In the genomic region with DNA sequence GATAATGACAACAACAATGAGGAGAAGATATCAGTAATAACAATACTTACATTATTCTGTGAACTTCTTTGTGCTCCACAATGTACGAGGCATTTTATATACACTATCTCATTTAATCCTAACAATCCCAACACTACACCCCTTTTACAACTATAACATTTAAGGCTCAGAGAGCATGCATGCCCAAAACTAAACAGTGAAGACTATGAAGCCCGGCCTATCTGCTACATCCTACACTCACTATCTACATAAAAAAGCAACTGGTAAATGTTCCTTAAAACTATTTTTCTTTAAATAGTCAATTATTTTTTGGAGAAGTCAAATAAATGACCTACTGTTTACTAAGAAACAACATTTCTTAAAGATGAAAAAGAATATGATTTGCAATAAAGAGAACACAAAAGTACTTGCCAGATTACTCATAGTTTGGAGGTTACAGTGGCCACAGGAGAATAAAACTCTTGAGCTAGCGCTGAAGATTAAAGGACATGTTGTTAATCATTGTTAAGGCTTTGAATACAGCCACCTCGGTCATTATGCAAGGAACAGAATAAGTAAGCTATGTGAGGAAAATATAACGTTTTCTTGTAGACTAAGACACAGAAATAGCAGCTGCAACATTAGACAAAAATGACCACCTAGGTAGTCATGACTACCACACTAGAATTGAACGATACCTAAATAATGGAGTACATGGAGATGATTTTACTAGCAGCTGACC, we compare ENCODE assay signal across 1 cellular context.
TF ChIP-seq lines count a peak whose summit lies in the region.

No MANE protein-coding gene starts in this region.

TF ChIP-seq in GM12878, 131 proteins besides CTCF, POLR2A, EP300 and RAD21 (continued from another document):
- TF ChIP-seq, protein P1, sequence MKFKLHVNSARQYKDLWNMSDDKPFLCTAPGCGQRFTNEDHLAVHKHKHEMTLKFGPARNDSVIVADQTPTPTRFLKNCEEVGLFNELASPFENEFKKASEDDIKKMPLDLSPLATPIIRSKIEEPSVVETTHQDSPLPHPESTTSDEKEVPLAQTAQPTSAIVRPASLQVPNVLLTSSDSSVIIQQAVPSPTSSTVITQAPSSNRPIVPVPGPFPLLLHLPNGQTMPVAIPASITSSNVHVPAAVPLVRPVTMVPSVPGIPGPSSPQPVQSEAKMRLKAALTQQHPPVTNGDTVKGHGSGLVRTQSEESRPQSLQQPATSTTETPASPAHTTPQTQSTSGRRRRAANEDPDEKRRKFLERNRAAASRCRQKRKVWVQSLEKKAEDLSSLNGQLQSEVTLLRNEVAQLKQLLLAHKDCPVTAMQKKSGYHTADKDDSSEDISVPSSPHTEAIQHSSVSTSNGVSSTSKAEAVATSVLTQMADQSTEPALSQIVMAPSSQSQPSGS (IDR thresholded peaks at IDR 0.05; ENCODE audit: low read length): no peak
- TF ChIP-seq ZNF274 (IDR thresholded peaks at IDR 0.05; ENCODE audit: insufficient read depth, insufficient read length): no peak
- TF ChIP-seq POLR2AphosphoS2 (IDR thresholded peaks at IDR 0.05; ENCODE audit: low read depth, low read length): no peak
- TF ChIP-seq, protein P2, sequence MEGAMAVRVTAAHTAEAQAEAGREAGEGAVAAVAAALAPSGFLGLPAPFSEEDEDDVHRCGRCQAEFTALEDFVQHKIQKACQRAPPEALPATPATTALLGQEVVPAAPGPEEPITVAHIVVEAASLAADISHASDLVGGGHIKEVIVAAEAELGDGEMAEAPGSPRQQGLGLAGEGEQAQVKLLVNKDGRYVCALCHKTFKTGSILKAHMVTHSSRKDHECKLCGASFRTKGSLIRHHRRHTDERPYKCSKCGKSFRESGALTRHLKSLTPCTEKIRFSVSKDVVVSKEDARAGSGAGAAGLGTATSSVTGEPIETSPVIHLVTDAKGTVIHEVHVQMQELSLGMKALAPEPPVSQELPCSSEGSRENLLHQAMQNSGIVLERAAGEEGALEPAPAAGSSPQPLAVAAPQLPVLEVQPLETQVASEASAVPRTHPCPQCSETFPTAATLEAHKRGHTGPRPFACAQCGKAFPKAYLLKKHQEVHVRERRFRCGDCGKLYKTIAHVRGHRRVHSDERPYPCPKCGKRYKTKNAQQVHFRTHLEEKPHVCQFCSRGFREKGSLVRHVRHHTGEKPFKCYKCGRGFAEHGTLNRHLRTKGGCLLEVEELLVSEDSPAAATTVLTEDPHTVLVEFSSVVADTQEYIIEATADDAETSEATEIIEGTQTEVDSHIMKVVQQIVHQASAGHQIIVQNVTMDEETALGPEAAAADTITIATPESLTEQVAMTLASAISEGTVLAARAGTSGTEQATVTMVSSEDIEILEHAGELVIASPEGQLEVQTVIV (IDR thresholded peaks at IDR 0.05; ENCODE audit: borderline replicate concordance, partially characterized antibody): no peak
- no peak for TF ChIP-seq GABPA (IDR thresholded peaks at IDR 0.05; ENCODE audit: low read depth)
- TF ChIP-seq, protein P3, sequence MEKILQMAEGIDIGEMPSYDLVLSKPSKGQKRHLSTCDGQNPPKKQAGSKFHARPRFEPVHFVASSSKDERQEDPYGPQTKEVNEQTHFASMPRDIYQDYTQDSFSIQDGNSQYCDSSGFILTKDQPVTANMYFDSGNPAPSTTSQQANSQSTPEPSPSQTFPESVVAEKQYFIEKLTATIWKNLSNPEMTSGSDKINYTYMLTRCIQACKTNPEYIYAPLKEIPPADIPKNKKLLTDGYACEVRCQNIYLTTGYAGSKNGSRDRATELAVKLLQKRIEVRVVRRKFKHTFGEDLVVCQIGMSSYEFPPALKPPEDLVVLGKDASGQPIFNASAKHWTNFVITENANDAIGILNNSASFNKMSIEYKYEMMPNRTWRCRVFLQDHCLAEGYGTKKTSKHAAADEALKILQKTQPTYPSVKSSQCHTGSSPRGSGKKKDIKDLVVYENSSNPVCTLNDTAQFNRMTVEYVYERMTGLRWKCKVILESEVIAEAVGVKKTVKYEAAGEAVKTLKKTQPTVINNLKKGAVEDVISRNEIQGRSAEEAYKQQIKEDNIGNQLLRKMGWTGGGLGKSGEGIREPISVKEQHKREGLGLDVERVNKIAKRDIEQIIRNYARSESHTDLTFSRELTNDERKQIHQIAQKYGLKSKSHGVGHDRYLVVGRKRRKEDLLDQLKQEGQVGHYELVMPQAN (conservative IDR thresholded peaks at IDR 0.05): no peak
- no peak for TF ChIP-seq SMARCA5 (IDR thresholded peaks at IDR 0.05)
- TF ChIP-seq CHD2 (IDR thresholded peaks at IDR 0.05; ENCODE audit: borderline replicate concordance, low read depth, low read length): no peak
- TF ChIP-seq NBN (IDR thresholded peaks at IDR 0.05): no peak
- TF ChIP-seq BCL11A (IDR thresholded peaks at IDR 0.05; ENCODE audit: low read depth, low read length): 0 out of 2 replicates have a peak, but pooled peaks have one; percentile 6
- TF ChIP-seq SMAD5 (IDR thresholded peaks at IDR 0.05; ENCODE audit: low read depth): no peak
- no peak for TF ChIP-seq FOXM1 (IDR thresholded peaks at IDR 0.05; ENCODE audit: low read depth, low read length)
- TF ChIP-seq ZNF24 (IDR thresholded peaks at IDR 0.05): no peak
- TF ChIP-seq SUPT20H (IDR thresholded peaks at IDR 0.05; ENCODE audit: borderline replicate concordance, control insufficient read depth, low read depth, low read length): no peak
- no peak for TF ChIP-seq SMAD1 (IDR thresholded peaks at IDR 0.05; ENCODE audit: low read depth, partially characterized antibody)
- TF ChIP-seq MEF2B (IDR thresholded peaks at IDR 0.05; ENCODE audit: partially characterized antibody, poor library complexity, severe bottlenecking): peak; percentile 21
- peak; percentile 92 for TF ChIP-seq BMI1 (IDR thresholded peaks at IDR 0.05; ENCODE audit: borderline replicate concordance)
- TF ChIP-seq TCF12 (IDR thresholded peaks at IDR 0.05; ENCODE audit: low read depth, low read length): no peak
- TF ChIP-seq, protein P4, sequence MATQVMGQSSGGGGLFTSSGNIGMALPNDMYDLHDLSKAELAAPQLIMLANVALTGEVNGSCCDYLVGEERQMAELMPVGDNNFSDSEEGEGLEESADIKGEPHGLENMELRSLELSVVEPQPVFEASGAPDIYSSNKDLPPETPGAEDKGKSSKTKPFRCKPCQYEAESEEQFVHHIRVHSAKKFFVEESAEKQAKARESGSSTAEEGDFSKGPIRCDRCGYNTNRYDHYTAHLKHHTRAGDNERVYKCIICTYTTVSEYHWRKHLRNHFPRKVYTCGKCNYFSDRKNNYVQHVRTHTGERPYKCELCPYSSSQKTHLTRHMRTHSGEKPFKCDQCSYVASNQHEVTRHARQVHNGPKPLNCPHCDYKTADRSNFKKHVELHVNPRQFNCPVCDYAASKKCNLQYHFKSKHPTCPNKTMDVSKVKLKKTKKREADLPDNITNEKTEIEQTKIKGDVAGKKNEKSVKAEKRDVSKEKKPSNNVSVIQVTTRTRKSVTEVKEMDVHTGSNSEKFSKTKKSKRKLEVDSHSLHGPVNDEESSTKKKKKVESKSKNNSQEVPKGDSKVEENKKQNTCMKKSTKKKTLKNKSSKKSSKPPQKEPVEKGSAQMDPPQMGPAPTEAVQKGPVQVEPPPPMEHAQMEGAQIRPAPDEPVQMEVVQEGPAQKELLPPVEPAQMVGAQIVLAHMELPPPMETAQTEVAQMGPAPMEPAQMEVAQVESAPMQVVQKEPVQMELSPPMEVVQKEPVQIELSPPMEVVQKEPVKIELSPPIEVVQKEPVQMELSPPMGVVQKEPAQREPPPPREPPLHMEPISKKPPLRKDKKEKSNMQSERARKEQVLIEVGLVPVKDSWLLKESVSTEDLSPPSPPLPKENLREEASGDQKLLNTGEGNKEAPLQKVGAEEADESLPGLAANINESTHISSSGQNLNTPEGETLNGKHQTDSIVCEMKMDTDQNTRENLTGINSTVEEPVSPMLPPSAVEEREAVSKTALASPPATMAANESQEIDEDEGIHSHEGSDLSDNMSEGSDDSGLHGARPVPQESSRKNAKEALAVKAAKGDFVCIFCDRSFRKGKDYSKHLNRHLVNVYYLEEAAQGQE (IDR thresholded peaks at IDR 0.05; ENCODE audit: low read depth, low read length): no peak
- TF ChIP-seq NR2F1 (conservative IDR thresholded peaks at IDR 0.05): no peak
- TF ChIP-seq ZSCAN29 (IDR thresholded peaks at IDR 0.05): no peak
- TF ChIP-seq TCF3 (IDR thresholded peaks at IDR 0.05; ENCODE audit: borderline replicate concordance, insufficient read depth, low read depth, low read length): no peak
- TF ChIP-seq SP1 (IDR thresholded peaks at IDR 0.05; ENCODE audit: low read depth, low read length): no peak
